8 cellular contexts compared by ENCODE assay signal in genomic region chr18:11908182-11909080, GRCh38. TPM values are rescaled to one million over a fixed set of nuclear protein-coding genes. Genes with fewer than 3 reads are reported as not detected.
DNase-seq lines count a peak whose midpoint lies in the region; ATAC-seq and TF ChIP-seq lines count a peak whose summit lies in the region.

TSS of gene MPPE1 (minus strand) at chr18:11908317. CDS start at chr18:11897264, 11,053 bp downstream.

- intact Hi-C loops in T-helper 2 cell treated with Interferon-gamma antibody and Interleukin-4, amounts not matched to agents 100 ng/mL and 5 ng/mL, for 36 hours (cut with micrococcal nuclease), result loop anchor here (1.0 kb wide), 4 partner anchors 39 to 469 kb away; partner anchors contain the start of genes AFG3L2, CHMP1B and IMPA2
- intact Hi-C loops in right cardiac atrium (cut with DNase I) (no loop called here), aorta (cut with DNase I) (loop anchor here (2.0 to 5.0 kb wide), 2 partner anchors 56 to 58 kb away; partner anchors contain the start of gene CHMP1B (in 2 of the 2))

- no peaks in the 10 kb centered on the region for H3K36me3 ChIP-seq in aorta (ENCODE audit: control insufficient read depth in 1 of 2, insufficient read depth in 2 of 2, low read length in 1 of 2)

- ATAC-seq in HG02840 (IDR thresholded peaks at IDR 0.05; ENCODE audit: low FRiP score, unreplicated experiment), result peak; percentile 84
- ATAC-seq in right cardiac atrium, result peak; percentile 97 to 98
- ATAC-seq in aorta (ENCODE audit: low FRiP score), result peak; percentile 97

- H3K27ac ChIP-seq in right cardiac atrium (ENCODE audit: low read length) (peak within 1 kb of the TSS; percentile 97), aorta (ENCODE audit: low read depth in 1 of 2, low read length in 2 of 2) (peak within 1 kb of the TSS; percentile 92 to 99)

- WGBS in right cardiac atrium, result under 1% methylated on average over 110 of the region's 110 CpGs
- 1% methylated on average over 97 to 110 of the region's 110 CpGs for WGBS in aorta, 2 donors

- H3K9me3 ChIP-seq in right cardiac atrium (ENCODE audit: control insufficient read depth, low read length) (no peaks in the 10 kb centered on the region), aorta (ENCODE audit: control insufficient read depth, low read length) (no peaks in the 10 kb centered on the region)

- H3K27me3 ChIP-seq in right cardiac atrium (ENCODE audit: control insufficient read depth, insufficient read depth), result no peaks in the 10 kb centered on the region
- H3K27me3 ChIP-seq in aorta (ENCODE audit: control insufficient read depth in 1 of 2, insufficient read depth in 2 of 2, low read length in 1 of 2), result no peaks in the 10 kb centered on the region

- peak; percentile 91 for TF ChIP-seq POLR2A in GM15510 (IDR thresholded peaks at IDR 0.05; ENCODE audit: borderline replicate concordance, extremely low read depth, insufficient read length)

- DNase-seq in NCI-H146 (lab: John Stamatoyannopoulos, UW), result peak; percentile 97
- DNase-seq in anterior cingulate cortex (lab: John Stamatoyannopoulos, UW), result peak; percentile 27 to 90 (median 78)
- DNase-seq in right cardiac atrium, result peak; percentile 93 to 97 (median 96)
- peak; percentile 52 for DNase-seq in renal cortical epithelial cell (ENCODE audit: low read depth)
- peak; percentile 95 to 97 for DNase-seq in aorta

- H3K4me1 ChIP-seq in right cardiac atrium (ENCODE audit: control insufficient read depth, insufficient read depth, low read length), result no peaks in the 10 kb centered on the region
- no peaks in the 10 kb centered on the region for H3K4me1 ChIP-seq in aorta (ENCODE audit: control insufficient read depth in 1 of 2, insufficient read depth in 2 of 2, low read length in 2 of 2)

- H3K4me3 ChIP-seq in right cardiac atrium (ENCODE audit: low read length) (peak within 1 kb of the TSS; percentile 85), aorta (ENCODE audit: low read length in 2 of 2) (peak within 1 kb of the TSS; percentile 91 to 97)

RNA-seq across cellular contexts. Expression of gene MPPE1, which starts in this region (rescaled TPM):
- 55.0 and 58.5 TPM in 2 replicates for total RNA-seq in T-helper 2 cell treated with Interferon-gamma antibody and Interleukin-4, amounts not matched to agents 100 ng/mL and 5 ng/mL, for 36 hours
- total RNA-seq in right cardiac atrium, result 10 to 100 TPM; 29.0 to 40.6 (median 32.4) TPM
- 20.7 TPM for polyA plus RNA-seq in right cardiac atrium
- 20.1 and 37.6 TPM in 2 replicates for total RNA-seq in renal cortical epithelial cell
- 10 to 100 TPM; 32.4 to 49.8 TPM for total RNA-seq in aorta
- polyA plus RNA-seq in aorta, result 10 to 100 TPM; 28.8 to 46.3 TPM

Comparison
In these comparisons a context has a peak if more than half of its experiments do, and no peak if none do; other contexts are left out.
1. Peak in every context shown above with its lines: DNase-seq, ATAC-seq, H3K4me3 ChIP-seq and H3K27ac ChIP-seq.
2. intact Hi-C loops: an anchor here in T-helper 2 cell treated with Interferon-gamma antibody and Interleukin-4, amounts not matched to agents 100 ng/mL and 5 ng/mL, for 36 hours (1.0 kb wide) and aorta (2.0 to 5.0 kb wide); none called in right cardiac atrium.